10 cellular contexts compared by ENCODE assay signal in the genomic region with DNA sequence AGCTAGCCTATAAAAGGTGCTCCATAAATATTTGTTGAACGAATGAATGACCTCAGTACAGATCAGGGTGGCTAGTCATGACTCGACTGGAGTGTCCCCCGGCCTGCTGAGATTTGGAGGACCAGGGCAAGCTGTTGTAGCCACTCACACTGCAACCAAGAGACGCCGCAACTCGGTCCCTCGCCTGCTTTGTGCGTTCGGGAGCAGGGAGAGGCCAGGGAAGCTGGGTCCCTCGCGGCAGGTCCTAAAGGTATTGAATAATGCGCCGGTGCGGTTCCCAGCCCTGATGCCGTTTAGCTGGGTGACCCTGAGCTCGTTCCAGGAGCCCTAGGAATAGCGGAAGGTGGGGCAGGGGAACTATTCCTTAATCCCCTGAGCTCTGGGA. TPM values are rescaled to one million over a fixed set of nuclear protein-coding genes. Genes with fewer than 3 reads are reported as not detected.
DNase-seq lines count a peak whose midpoint lies in the region; ATAC-seq, FAIRE-seq and TF ChIP-seq lines count a peak whose summit lies in the region.
"Had no signal": no experiment of that assay in that cellular context is flagged by ENCODE, and none has a peak within 500 bp of the region (broad histone marks: within the 10 kb centered on the region; RNA-seq: fewer than 3 reads in every experiment).

No MANE protein-coding gene starts in this region.

- no peak for TF ChIP-seq EP300 in stomach (IDR thresholded peaks at IDR 0.05)

- WGBS in HUES64: 6% methylated on average over 17 of the region's 17 CpGs
- WGBS in stomach, 5 donors: 17 to 37% (median 28%) methylated on average over 15 to 17 of the region's 17 CpGs

- TF ChIP-seq POLR2A in stomach (IDR thresholded peaks at IDR 0.05): no peak

- no peaks in the 10 kb centered on the region for H3K36me3 ChIP-seq in HUES64 (ENCODE audit: insufficient read depth, low read length)
- no peaks in the 10 kb centered on the region for H3K36me3 ChIP-seq in colonic mucosa
- H3K36me3 ChIP-seq in mucosa of rectum (ENCODE audit: control insufficient read depth in 2 of 2, insufficient read depth in 2 of 2, low read length in 2 of 2): no peaks in the 10 kb centered on the region
- H3K36me3 ChIP-seq in stomach: no peaks in the 10 kb centered on the region

- no peak for ATAC-seq in HG03354 (IDR thresholded peaks at IDR 0.05; ENCODE audit: poor library complexity, severe bottlenecking, unreplicated experiment)

- intact Hi-C loops in colonic mucosa (cut with DNase I) (no loop called here), stomach (cut with DNase I; ENCODE audit: low total_unique reads) (no loop called here)

- peak overlapping the region; percentile 72 for H3K4me3 ChIP-seq in HUES64 (ENCODE audit: low read length)
- peak overlapping the region; percentile 15 for H3K4me3 ChIP-seq in colonic mucosa
- H3K4me3 ChIP-seq in mucosa of rectum (ENCODE audit: low read length in 2 of 2): peak overlapping the region; percentile 31 to 37
- peak overlapping the region; percentile 48 to 68 (median 57) for H3K4me3 ChIP-seq in stomach

- TF ChIP-seq CTCF in colonic mucosa (IDR thresholded peaks at IDR 0.05): no peak
- TF ChIP-seq CTCF in stomach (IDR thresholded peaks at IDR 0.05): no peak

- H3K9me3 ChIP-seq in HUES64 (ENCODE audit: insufficient read depth, low read depth, low read length): no peaks in the 10 kb centered on the region
- H3K9me3 ChIP-seq in colonic mucosa: no peaks in the 10 kb centered on the region
- no peaks in the 10 kb centered on the region for H3K9me3 ChIP-seq in mucosa of rectum (ENCODE audit: control insufficient read depth in 2 of 2, low read length in 2 of 2)
- H3K9me3 ChIP-seq in stomach: no peaks in the 10 kb centered on the region

- peak overlapping the region; percentile 13 for H3K9ac ChIP-seq in HUES64 (ENCODE audit: low read depth, low read length)
- peak overlapping the region in 1 of 2 donors; percentile 3 for H3K9ac ChIP-seq in colonic mucosa (ENCODE audit: low read depth in 2 of 2, low read length in 2 of 2)
- H3K9ac ChIP-seq in mucosa of rectum (ENCODE audit: low read depth in 1 of 2, low read length in 2 of 2): no peak overlapping the region

- DNase-seq in colonic mucosa: no peak
- no peak for DNase-seq in stomach
- no peak for DNase-seq in frontal cortex (ENCODE audit: low spot score in 2 of 2)
- no peak for DNase-seq in activated gamma-delta T cell (lab: John Stamatoyannopoulos, UW)
- no peak for DNase-seq in G401 (ENCODE audit: low spot score)
- DNase-seq: cortex of kidney, kidney glomerular epithelial cell had no signal

- H3K27me3 ChIP-seq in HUES64 (ENCODE audit: insufficient read depth, low read length) (0 out of 2 replicates have a peak, but pooled peaks cover 8% of the 10 kb centered on the region), colonic mucosa (peaks cover 20% of the 10 kb centered on the region), mucosa of rectum (ENCODE audit: control insufficient read depth in 2 of 2, insufficient read depth in 2 of 2, low read length in 2 of 2) (peaks cover 21 to 28% of the 10 kb centered on the region in 2 donors), stomach (peaks cover 0 to 76% (median 38%) of the 10 kb centered on the region in 3 donors)

- H3K4me1 ChIP-seq in HUES64 (ENCODE audit: insufficient read depth, low read length): peaks cover 58% of the 10 kb centered on the region
- no peaks in the 10 kb centered on the region for H3K4me1 ChIP-seq in colonic mucosa
- peaks cover 14 to 16% of the 10 kb centered on the region in 2 donors for H3K4me1 ChIP-seq in mucosa of rectum (ENCODE audit: control insufficient read depth in 2 of 2, insufficient read depth in 2 of 2, low read length in 2 of 2)
- H3K4me1 ChIP-seq in stomach: peaks cover 17 to 28% (median 22%) of the 10 kb centered on the region in 4 donors

- no peak for FAIRE-seq in frontal cortex (lab: Jason Lieb, UNC)

- in situ Hi-C loops in G401 (cut with HindIII; ENCODE audit: low sequenced_read_pairs): no loop called here

- H3K27ac ChIP-seq in HUES64 (ENCODE audit: low read depth, low read length) (peak overlapping the region; percentile 92; the same call in 1 of the 2 replicates), colonic mucosa (peak overlapping the region; percentile 44), mucosa of rectum (ENCODE audit: low read depth in 2 of 2, low read length in 2 of 2) (peak overlapping the region in 1 of 2 donors; percentile 21), stomach (peak overlapping the region in 4 of 5 donors; percentile 34 to 60 (median 46))

RNA-seq across cellular contexts. Expression of a gene that starts 1.8 kb away (rescaled TPM):
- polyA plus RNA-seq in HUES64 (2013, experiment 1 of 2): 13.1 TPM
- polyA plus RNA-seq in HUES64 (2013, experiment 2 of 2): 14.2 TPM
- total RNA-seq in colonic mucosa (1 to 10 TPM in 1 of 2 donors, under 1 TPM in 1; 0.96 to 1.9 TPM), stomach (10 to 100 TPM in 1 of 5 donors, 1 to 10 TPM in 2, not detected in 2; 3.6 to 11.2 (median 6.7) TPM), frontal cortex (6.9 TPM)
- 1 to 10 TPM in 1 of 3 donors, under 1 TPM in 2; 0.85 to 2.6 (median 0.93) TPM for polyA plus RNA-seq in stomach
- 2.5 and 3.0 TPM in 2 replicates for total RNA-seq in G401 (2014; rRNA removed; shearing (Covaris generic))

RNA-seq across cellular contexts. Expression of a gene that starts 43.2 kb away (rescaled TPM):
- 62.5 TPM for polyA plus RNA-seq in HUES64 (2013, experiment 1 of 2)
- 93.1 TPM for polyA plus RNA-seq in HUES64 (2013, experiment 2 of 2)
- total RNA-seq in colonic mucosa (under 1 TPM in 1 of 2 donors, not detected in 1; 0.12 TPM), stomach (1 to 10 TPM in 2 of 5 donors, not detected in 3; 1.7 to 5.8 TPM), frontal cortex (6.9 TPM)
- under 1 TPM in 2 of 3 donors, not detected in 1; 0.08 to 0.12 TPM for polyA plus RNA-seq in stomach
- 7.9 and 20.1 TPM in 2 replicates for total RNA-seq in G401 (2014; rRNA removed; shearing (Covaris generic))

Comparison
In these comparisons a context has a peak if more than half of its experiments do, and no peak if none do; other contexts are left out.
1. H3K4me3 ChIP-seq: peak in every context shown above with its lines; median percentile 72 in HUES64; 57 in stomach; 34 in mucosa of rectum; 15 in colonic mucosa.